In the genomic region with DNA sequence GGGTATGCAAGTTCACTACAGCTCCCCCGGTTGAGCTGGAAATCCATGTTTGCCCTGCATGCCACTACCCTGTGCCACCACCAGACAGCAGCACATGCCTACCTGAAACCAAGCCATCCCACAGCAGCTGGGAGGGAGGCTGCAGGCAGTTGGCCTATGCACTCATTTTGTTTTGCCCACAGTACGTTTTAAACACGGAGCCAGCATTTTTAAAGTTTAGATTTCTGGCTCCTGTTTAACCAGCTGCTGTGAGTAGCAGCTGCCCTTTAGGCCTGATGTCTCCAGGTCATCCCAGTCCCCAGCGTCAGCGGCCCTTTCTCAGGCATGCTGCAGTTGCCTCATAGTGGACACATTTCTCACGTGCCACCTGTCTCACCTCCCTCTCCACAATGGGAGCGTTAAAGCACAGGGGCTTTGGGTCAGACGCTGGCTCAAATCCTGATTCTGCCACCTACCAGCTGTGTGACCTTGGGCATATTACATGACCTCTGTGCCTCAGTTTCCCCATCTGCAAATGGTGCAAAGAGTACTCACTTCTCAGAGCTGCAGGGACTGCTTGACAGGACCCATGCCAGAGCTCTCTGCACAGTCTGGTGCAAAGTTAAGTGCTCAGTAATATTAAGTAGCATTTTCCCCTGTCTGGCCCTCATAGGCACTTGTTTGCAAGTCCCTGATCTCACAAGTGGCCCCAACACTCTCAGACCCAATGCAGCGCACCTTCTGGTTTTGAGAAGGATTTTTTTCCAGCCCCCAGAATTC, we compare ENCODE assay signal across 1 cellular context.
TF ChIP-seq lines count a peak whose summit lies in the region.

No MANE protein-coding gene starts in this region.

TF ChIP-seq in HepG2, 621 proteins besides CTCF, POLR2A, EP300 and RAD21 (continued from another document and continues in another):
- TF ChIP-seq, protein P1, sequence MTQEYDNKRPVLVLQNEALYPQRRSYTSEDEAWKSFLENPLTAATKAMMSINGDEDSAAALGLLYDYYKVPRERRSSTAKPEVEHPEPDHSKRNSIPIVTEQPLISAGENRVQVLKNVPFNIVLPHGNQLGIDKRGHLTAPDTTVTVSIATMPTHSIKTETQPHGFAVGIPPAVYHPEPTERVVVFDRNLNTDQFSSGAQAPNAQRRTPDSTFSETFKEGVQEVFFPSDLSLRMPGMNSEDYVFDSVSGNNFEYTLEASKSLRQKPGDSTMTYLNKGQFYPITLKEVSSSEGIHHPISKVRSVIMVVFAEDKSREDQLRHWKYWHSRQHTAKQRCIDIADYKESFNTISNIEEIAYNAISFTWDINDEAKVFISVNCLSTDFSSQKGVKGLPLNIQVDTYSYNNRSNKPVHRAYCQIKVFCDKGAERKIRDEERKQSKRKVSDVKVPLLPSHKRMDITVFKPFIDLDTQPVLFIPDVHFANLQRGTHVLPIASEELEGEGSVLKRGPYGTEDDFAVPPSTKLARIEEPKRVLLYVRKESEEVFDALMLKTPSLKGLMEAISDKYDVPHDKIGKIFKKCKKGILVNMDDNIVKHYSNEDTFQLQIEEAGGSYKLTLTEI (CRISPR knock-in tag; conservative IDR thresholded peaks at IDR 0.05), result no peak
- peak; percentile 38 for TF ChIP-seq AGO2 (optimal IDR thresholded peaks at IDR 0.05; ENCODE audit: low read depth, low read length)
- TF ChIP-seq GABPB1 (CRISPR knock-in tag; IDR thresholded peaks at IDR 0.05), result peak; percentile 27; the same call in 1 of the 2 replicates
- TF ChIP-seq, protein P2, sequence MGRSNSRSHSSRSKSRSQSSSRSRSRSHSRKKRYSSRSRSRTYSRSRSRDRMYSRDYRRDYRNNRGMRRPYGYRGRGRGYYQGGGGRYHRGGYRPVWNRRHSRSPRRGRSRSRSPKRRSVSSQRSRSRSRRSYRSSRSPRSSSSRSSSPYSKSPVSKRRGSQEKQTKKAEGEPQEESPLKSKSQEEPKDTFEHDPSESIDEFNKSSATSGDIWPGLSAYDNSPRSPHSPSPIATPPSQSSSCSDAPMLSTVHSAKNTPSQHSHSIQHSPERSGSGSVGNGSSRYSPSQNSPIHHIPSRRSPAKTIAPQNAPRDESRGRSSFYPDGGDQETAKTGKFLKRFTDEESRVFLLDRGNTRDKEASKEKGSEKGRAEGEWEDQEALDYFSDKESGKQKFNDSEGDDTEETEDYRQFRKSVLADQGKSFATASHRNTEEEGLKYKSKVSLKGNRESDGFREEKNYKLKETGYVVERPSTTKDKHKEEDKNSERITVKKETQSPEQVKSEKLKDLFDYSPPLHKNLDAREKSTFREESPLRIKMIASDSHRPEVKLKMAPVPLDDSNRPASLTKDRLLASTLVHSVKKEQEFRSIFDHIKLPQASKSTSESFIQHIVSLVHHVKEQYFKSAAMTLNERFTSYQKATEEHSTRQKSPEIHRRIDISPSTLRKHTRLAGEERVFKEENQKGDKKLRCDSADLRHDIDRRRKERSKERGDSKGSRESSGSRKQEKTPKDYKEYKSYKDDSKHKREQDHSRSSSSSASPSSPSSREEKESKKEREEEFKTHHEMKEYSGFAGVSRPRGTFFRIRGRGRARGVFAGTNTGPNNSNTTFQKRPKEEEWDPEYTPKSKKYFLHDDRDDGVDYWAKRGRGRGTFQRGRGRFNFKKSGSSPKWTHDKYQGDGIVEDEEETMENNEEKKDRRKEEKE (IDR thresholded peaks at IDR 0.05), result no peak
- TF ChIP-seq, protein P3, sequence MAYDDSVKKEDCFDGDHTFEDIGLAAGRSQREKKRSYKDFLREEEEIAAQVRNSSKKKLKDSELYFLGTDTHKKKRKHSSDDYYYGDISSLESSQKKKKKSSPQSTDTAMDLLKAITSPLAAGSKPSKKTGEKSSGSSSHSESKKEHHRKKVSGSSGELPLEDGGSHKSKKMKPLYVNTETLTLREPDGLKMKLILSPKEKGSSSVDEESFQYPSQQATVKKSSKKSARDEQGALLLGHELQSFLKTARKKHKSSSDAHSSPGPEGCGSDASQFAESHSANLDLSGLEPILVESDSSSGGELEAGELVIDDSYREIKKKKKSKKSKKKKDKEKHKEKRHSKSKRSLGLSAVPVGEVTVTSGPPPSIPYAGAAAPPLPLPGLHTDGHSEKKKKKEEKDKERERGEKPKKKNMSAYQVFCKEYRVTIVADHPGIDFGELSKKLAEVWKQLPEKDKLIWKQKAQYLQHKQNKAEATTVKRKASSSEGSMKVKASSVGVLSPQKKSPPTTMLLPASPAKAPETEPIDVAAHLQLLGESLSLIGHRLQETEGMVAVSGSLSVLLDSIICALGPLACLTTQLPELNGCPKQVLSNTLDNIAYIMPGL (CRISPR knock-in tag; IDR thresholded peaks at IDR 0.05; ENCODE audit: borderline replicate concordance in 1 of 2, low read depth in 1 of 2), result peak; percentile 77 to 94; a peak in 3 of 4 replicates
- no peak for TF ChIP-seq RFX3 (CRISPR knock-in tag; IDR thresholded peaks at IDR 0.05)
- TF ChIP-seq, protein P4, sequence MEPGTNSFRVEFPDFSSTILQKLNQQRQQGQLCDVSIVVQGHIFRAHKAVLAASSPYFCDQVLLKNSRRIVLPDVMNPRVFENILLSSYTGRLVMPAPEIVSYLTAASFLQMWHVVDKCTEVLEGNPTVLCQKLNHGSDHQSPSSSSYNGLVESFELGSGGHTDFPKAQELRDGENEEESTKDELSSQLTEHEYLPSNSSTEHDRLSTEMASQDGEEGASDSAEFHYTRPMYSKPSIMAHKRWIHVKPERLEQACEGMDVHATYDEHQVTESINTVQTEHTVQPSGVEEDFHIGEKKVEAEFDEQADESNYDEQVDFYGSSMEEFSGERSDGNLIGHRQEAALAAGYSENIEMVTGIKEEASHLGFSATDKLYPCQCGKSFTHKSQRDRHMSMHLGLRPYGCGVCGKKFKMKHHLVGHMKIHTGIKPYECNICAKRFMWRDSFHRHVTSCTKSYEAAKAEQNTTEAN (CRISPR knock-in tag; conservative IDR thresholded peaks at IDR 0.05), result no peak
- TF ChIP-seq, protein P5, sequence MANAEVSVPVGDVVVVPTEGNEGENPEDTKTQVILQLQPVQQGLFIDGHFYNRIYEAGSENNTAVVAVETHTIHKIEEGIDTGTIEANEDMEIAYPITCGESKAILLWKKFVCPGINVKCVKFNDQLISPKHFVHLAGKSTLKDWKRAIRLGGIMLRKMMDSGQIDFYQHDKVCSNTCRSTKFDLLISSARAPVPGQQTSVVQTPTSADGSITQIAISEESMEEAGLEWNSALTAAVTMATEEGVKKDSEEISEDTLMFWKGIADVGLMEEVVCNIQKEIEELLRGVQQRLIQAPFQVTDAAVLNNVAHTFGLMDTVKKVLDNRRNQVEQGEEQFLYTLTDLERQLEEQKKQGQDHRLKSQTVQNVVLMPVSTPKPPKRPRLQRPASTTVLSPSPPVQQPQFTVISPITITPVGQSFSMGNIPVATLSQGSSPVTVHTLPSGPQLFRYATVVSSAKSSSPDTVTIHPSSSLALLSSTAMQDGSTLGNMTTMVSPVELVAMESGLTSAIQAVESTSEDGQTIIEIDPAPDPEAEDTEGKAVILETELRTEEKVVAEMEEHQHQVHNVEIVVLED (CRISPR knock-in tag; IDR thresholded peaks at IDR 0.05; ENCODE audit: borderline replicate concordance), result peak; percentile 59; the same call in 1 of the 2 replicates
- peak; percentile 60; the same call in 1 of the 2 replicates for TF ChIP-seq HNF4A (CRISPR knock-in tag; IDR thresholded peaks at IDR 0.05)
- TF ChIP-seq ZNF839 (CRISPR knock-in tag; IDR thresholded peaks at IDR 0.05; ENCODE audit: borderline replicate concordance), result no peak; the same call in 1 of the 2 replicates
- TF ChIP-seq THAP11 (CRISPR knock-in tag; IDR thresholded peaks at IDR 0.05), result peak; percentile 76
- TF ChIP-seq, protein P6, sequence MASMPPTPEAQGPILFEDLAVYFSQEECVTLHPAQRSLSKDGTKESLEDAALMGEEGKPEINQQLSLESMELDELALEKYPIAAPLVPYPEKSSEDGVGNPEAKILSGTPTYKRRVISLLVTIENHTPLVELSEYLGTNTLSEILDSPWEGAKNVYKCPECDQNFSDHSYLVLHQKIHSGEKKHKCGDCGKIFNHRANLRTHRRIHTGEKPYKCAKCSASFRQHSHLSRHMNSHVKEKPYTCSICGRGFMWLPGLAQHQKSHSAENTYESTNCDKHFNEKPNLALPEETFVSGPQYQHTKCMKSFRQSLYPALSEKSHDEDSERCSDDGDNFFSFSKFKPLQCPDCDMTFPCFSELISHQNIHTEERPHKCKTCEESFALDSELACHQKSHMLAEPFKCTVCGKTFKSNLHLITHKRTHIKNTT (CRISPR knock-in tag; IDR thresholded peaks at IDR 0.05), result no peak
- TF ChIP-seq HDAC6 (IDR thresholded peaks at IDR 0.05; ENCODE audit: low read depth, low read length), result no peak
- no peak for TF ChIP-seq PAX8 (CRISPR knock-in tag; IDR thresholded peaks at IDR 0.05; ENCODE audit: borderline replicate concordance)
- no peak for TF ChIP-seq DNMT3B (CRISPR knock-in tag; conservative IDR thresholded peaks at IDR 0.05)
- TF ChIP-seq ZNF20 (CRISPR knock-in tag; IDR thresholded peaks at IDR 0.05), result 0 out of 2 replicates have a peak, but pooled peaks have one; percentile 54
- TF ChIP-seq ZNF790 (CRISPR knock-in tag; IDR thresholded peaks at IDR 0.05; ENCODE audit: borderline replicate concordance), result no peak
- TF ChIP-seq ZNF383 (CRISPR knock-in tag; IDR thresholded peaks at IDR 0.05; ENCODE audit: borderline replicate concordance), result no peak
- no peak for TF ChIP-seq NCOR1 (IDR thresholded peaks at IDR 0.05; ENCODE audit: borderline replicate concordance, low read length)
- TF ChIP-seq HHEX (CRISPR knock-in tag; IDR thresholded peaks at IDR 0.05), result 0 out of 2 replicates have a peak, but pooled peaks have one; percentile 20
- TF ChIP-seq MTA3 (CRISPR knock-in tag; IDR thresholded peaks at IDR 0.05), result no peak
- TF ChIP-seq ZNF780A (CRISPR knock-in tag; IDR thresholded peaks at IDR 0.05), result no peak
- TF ChIP-seq ZNF891 (CRISPR knock-in tag; IDR thresholded peaks at IDR 0.05), result peak; percentile 97
- no peak; the same call in 1 of the 2 replicates for TF ChIP-seq ZNF629 (CRISPR knock-in tag; conservative IDR thresholded peaks at IDR 0.05)
- peak; percentile 79; the same call in 1 of the 2 replicates for TF ChIP-seq SALL1 (CRISPR knock-in tag; IDR thresholded peaks at IDR 0.05)
- peak; percentile 54; the same call in 1 of the 2 replicates for TF ChIP-seq ZNF468 (CRISPR knock-in tag; IDR thresholded peaks at IDR 0.05)
- TF ChIP-seq, protein P7, sequence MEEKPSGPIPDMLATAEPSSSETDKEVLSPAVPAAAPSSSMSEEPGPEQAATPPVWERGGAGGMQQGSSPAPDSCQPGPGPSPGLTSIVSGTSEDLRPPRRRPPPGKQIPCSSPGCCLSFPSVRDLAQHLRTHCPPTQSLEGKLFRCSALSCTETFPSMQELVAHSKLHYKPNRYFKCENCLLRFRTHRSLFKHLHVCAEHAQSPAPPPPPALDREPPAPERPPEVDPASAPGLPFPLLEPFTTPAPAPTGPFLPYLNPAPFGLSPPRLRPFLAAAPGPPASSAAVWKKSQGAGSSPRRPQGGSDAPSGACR (CRISPR knock-in tag; IDR thresholded peaks at IDR 0.05), result peak; percentile 96; the same call in 1 of the 2 replicates
- no peak for TF ChIP-seq KLF6 (CRISPR knock-in tag; IDR thresholded peaks at IDR 0.05)
- TF ChIP-seq NFYB (CRISPR knock-in tag; IDR thresholded peaks at IDR 0.05), result no peak
- no peak for TF ChIP-seq NAIF1 (CRISPR knock-in tag; IDR thresholded peaks at IDR 0.05; ENCODE audit: borderline replicate concordance)
- 0 out of 2 replicates have a peak, but pooled peaks have one; percentile 45 for TF ChIP-seq CENPT (CRISPR knock-in tag; IDR thresholded peaks at IDR 0.05; ENCODE audit: low read depth)
- no peak for TF ChIP-seq AGO1 (IDR thresholded peaks at IDR 0.05; ENCODE audit: low read depth, low read length, poor library complexity, severe bottlenecking)
- TF ChIP-seq, protein P8, sequence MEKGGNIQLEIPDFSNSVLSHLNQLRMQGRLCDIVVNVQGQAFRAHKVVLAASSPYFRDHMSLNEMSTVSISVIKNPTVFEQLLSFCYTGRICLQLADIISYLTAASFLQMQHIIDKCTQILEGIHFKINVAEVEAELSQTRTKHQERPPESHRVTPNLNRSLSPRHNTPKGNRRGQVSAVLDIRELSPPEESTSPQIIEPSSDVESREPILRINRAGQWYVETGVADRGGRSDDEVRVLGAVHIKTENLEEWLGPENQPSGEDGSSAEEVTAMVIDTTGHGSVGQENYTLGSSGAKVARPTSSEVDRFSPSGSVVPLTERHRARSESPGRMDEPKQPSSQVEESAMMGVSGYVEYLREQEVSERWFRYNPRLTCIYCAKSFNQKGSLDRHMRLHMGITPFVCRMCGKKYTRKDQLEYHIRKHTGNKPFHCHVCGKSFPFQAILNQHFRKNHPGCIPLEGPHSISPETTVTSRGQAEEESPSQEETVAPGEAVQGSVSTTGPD (CRISPR knock-in tag; IDR thresholded peaks at IDR 0.05), result no peak
- TF ChIP-seq SAFB2 (CRISPR knock-in tag; IDR thresholded peaks at IDR 0.05; ENCODE audit: borderline replicate concordance, low read depth), result no peak
- TF ChIP-seq KDM3A (CRISPR knock-in tag; IDR thresholded peaks at IDR 0.05; ENCODE audit: low read depth), result peak; percentile 69
- TF ChIP-seq ZNF124 (CRISPR knock-in tag; IDR thresholded peaks at IDR 0.05), result no peak
- no peak for TF ChIP-seq ZNF615 (CRISPR knock-in tag; IDR thresholded peaks at IDR 0.05; ENCODE audit: borderline replicate concordance)
- TF ChIP-seq TOE1 (CRISPR knock-in tag; IDR thresholded peaks at IDR 0.05), result no peak
- TF ChIP-seq TBX2 (CRISPR knock-in tag; IDR thresholded peaks at IDR 0.05; ENCODE audit: borderline replicate concordance), result no peak; the same call in 1 of the 2 replicates
- TF ChIP-seq ZNF180 (CRISPR knock-in tag; IDR thresholded peaks at IDR 0.05; ENCODE audit: borderline replicate concordance, low read depth), result no peak
- TF ChIP-seq, protein P9, sequence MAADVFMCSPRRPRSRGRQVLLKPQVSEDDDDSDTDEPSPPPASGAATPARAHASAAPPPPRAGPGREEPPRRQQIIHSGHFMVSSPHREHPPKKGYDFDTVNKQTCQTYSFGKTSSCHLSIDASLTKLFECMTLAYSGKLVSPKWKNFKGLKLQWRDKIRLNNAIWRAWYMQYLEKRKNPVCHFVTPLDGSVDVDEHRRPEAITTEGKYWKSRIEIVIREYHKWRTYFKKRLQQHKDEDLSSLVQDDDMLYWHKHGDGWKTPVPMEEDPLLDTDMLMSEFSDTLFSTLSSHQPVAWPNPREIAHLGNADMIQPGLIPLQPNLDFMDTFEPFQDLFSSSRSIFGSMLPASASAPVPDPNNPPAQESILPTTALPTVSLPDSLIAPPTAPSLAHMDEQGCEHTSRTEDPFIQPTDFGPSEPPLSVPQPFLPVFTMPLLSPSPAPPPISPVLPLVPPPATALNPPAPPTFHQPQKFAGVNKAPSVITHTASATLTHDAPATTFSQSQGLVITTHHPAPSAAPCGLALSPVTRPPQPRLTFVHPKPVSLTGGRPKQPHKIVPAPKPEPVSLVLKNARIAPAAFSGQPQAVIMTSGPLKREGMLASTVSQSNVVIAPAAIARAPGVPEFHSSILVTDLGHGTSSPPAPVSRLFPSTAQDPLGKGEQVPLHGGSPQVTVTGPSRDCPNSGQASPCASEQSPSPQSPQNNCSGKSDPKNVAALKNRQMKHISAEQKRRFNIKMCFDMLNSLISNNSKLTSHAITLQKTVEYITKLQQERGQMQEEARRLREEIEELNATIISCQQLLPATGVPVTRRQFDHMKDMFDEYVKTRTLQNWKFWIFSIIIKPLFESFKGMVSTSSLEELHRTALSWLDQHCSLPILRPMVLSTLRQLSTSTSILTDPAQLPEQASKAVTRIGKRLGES (CRISPR knock-in tag; IDR thresholded peaks at IDR 0.05; ENCODE audit: borderline replicate concordance), result no peak
- TF ChIP-seq SIN3A (IDR thresholded peaks at IDR 0.05; ENCODE audit: borderline replicate concordance, low read depth, low read length), result 0 out of 2 replicates have a peak, but pooled peaks have one; percentile 42
- peak; percentile 61 for TF ChIP-seq RBM22 (optimal IDR thresholded peaks at IDR 0.05; ENCODE audit: low read length)
- peak; percentile 48; the same call in 1 of the 2 replicates for TF ChIP-seq ZZZ3 (CRISPR knock-in tag; IDR thresholded peaks at IDR 0.05; ENCODE audit: borderline replicate concordance)
- TF ChIP-seq RORA (CRISPR knock-in tag; IDR thresholded peaks at IDR 0.05), result no peak
- TF ChIP-seq SP5 (CRISPR knock-in tag; IDR thresholded peaks at IDR 0.05; ENCODE audit: borderline replicate concordance, low read depth), result peak; percentile 67; the same call in 1 of the 2 replicates
- no peak for TF ChIP-seq ZNF296 (CRISPR knock-in tag; conservative IDR thresholded peaks at IDR 0.05)
